ENCODE assay signal across 8 cellular contexts in genomic region chr1:246450485-246451251, GRCh38. TPM values are rescaled to one million over a fixed set of nuclear protein-coding genes. Genes with fewer than 3 reads are reported as not detected.
A peak's percentile ranks its signal among the peaks of the same experiment; 100 is the strongest.
DNase-seq lines count a peak whose midpoint lies in the region; ATAC-seq and TF ChIP-seq lines count a peak whose summit lies in the region.

No MANE protein-coding gene starts in this region.

- H3K36me3 ChIP-seq in HEK293 (ENCODE audit: control insufficient read depth in 2 of 2, insufficient read depth in 1 of 2, low read length in 2 of 2) (no peaks in the 10 kb centered on the region), mammary epithelial cell (ENCODE audit: insufficient read depth, low read length) (no peaks in the 10 kb centered on the region)

- in situ Hi-C loops in mammary epithelial cell (cut with MboI; ENCODE audit: low sequenced_read_pairs in 2 of 2), result loop anchor here (10.0 to 25.0 kb wide), 2 partner anchors 163 to 436 kb away; no protein-coding TSS in a partner anchor

- 42% methylated on average over 8 of the region's 8 CpGs for WGBS in mammary epithelial cell (ENCODE audit: low coverage, missing lambda C conversion rate)

- dilution Hi-C loops in mammary epithelial cell (cut with HindIII; ENCODE audit: low sequenced_read_pairs), result no loop called here

- CTCF ChIA-PET in HEK293 (lab: Yijun Ruan, JAX), result interaction anchor here (0.6 to 1.4 kb wide), 3 partner anchors 10 to 19 kb away, joined by 3 to 4 read pairs (median 3); no protein-coding TSS in a partner anchor
- CTCF ChIA-PET in mammary epithelial cell (lab: Charles Lee; ENCODE audit: low non-redundant PET), result interaction anchor here (0.6 kb wide), 1 partner anchor 170 kb away, joined by 5 read pairs; no protein-coding TSS in a partner anchor

- TF ChIP-seq CTCF in HEK293 (tag by site-specific recombination; IDR thresholded peaks at IDR 0.05), result no peak
- peak; percentile 62 to 74 for TF ChIP-seq CTCF in mammary epithelial cell (conservative IDR thresholded peaks at IDR 0.05 in 1 of 2, IDR thresholded peaks at IDR 0.05 in 1 of 2; ENCODE audit: extremely low read depth in 1 of 2, insufficient read depth in 1 of 2, low read depth in 1 of 2, low read length in 2 of 2)

- H4K20me1 ChIP-seq in mammary epithelial cell (ENCODE audit: insufficient read depth, low read length), result no peaks in the 10 kb centered on the region

- POLR2A ChIA-PET in HEK293 (lab: Yijun Ruan, JAX), result no interaction called here

- H2AFZ ChIP-seq in mammary epithelial cell (ENCODE audit: low read depth, low read length), result no peak overlapping the region

- DNase-seq in COLO829 (ENCODE audit: low spot score) (peak; percentile 66), NCI-H446 treated with DMSO at 0.1 percent for 48 hours (lab: John Stamatoyannopoulos, UW) (peak; percentile 25), mammary epithelial cell (peak; percentile 23), lung microvascular endothelial cell (ENCODE audit: low read depth in 2 of 2) (peak; percentile 52 to 58)

- H3K4me3 ChIP-seq in HEK293 (ENCODE audit: low read depth, low read length) (no peak overlapping the region), mammary epithelial cell (replicated peaks in 1 of 3; ENCODE audit: insufficient read depth in 1 of 3, low read depth in 2 of 3, low read length in 3 of 3) (no peak overlapping the region)

- H3K4me1 ChIP-seq in HEK293 (ENCODE audit: control insufficient read depth, insufficient read depth, low read length), result no peaks in the 10 kb centered on the region
- H3K4me1 ChIP-seq in mammary epithelial cell (ENCODE audit: insufficient read depth, low read length), result peaks cover 3% of the 10 kb centered on the region

- H3K27ac ChIP-seq in HEK293 (ENCODE audit: extremely low read depth, low read depth, low read length) (no peak overlapping the region), mammary epithelial cell (ENCODE audit: insufficient read depth, low read depth, low read length) (no peak overlapping the region)

- H3K9me3 ChIP-seq in HEK293 (ENCODE audit: control insufficient read depth, insufficient read depth, low read depth, low read length), result no peaks in the 10 kb centered on the region
- H3K9me3 ChIP-seq in mammary epithelial cell (replicated peaks; ENCODE audit: insufficient read depth, low read length), result no peaks in the 10 kb centered on the region

- ATAC-seq in HG03159 (IDR thresholded peaks at IDR 0.05; ENCODE audit: unreplicated experiment), result no peak
- no peak for ATAC-seq in HG02840 (IDR thresholded peaks at IDR 0.05; ENCODE audit: low FRiP score, unreplicated experiment)
- ATAC-seq in GM21526 (IDR thresholded peaks at IDR 0.05; ENCODE audit: low FRiP score, unreplicated experiment), result no peak

- H3K4me2 ChIP-seq in mammary epithelial cell (ENCODE audit: insufficient read depth, low read depth, low read length), result no peak overlapping the region

- H3K27me3 ChIP-seq in mammary epithelial cell (ENCODE audit: insufficient read depth, low read length), result no peaks in the 10 kb centered on the region

- intact Hi-C loops in mammary epithelial cell (cut with micrococcal nuclease), result loop anchor here (1.0 to 10.0 kb wide), 6 partner anchors 168 to 1372 kb away; no protein-coding TSS in a partner anchor

- no TSS peak for BruUV-seq in mammary epithelial cell (replicated peaks; lab: Mats Ljungman, UMichigan)

- H3K9ac ChIP-seq in mammary epithelial cell (ENCODE audit: insufficient read depth, low read length), result no peak overlapping the region

- peaks cover 4% of the 10 kb centered on the region for H3K79me2 ChIP-seq in mammary epithelial cell (ENCODE audit: insufficient read depth, low read length)

TF ChIP-seq in HEK293, 187 proteins besides CTCF, POLR2A, EP300 and RAD21:
- no peak for TF ChIP-seq HIC1 (tag by site-specific recombination; IDR thresholded peaks at IDR 0.05)
- TF ChIP-seq ZNF654 (tag by site-specific recombination; IDR thresholded peaks at IDR 0.05; ENCODE audit: low read depth), result peak; percentile 45

RNA-seq across cellular contexts. Expression of gene SMYD3, which starts 56.4 kb away (rescaled TPM):
- total RNA-seq in mammary epithelial cell (10 to 100 TPM; 16.5 to 23.5 TPM), lung microvascular endothelial cell (16.3 and 17.3 TPM in 2 replicates)
- polyA plus RNA-seq in mammary epithelial cell, result 19.3 TPM
- not detected for polyA minus RNA-seq in mammary epithelial cell
